In the genomic region with DNA sequence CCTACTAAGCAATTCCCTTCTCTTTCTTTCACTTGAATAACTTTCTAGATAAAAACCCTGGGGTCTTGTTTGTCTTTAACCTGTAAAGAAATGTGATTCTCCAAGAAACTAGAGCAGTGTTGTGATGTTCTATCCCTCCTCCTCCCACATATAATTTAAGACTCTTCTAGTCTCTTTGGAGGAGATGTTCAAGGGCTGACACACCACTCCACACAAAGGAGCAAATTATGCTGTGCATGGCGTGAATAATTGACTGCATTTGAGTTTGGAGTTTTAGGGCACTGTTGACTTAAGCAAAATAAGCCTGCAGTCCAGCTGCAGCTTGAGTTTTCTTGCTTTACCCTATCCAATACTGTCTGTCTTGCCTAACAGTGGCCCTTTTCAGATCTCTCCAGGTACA, we compare ENCODE assay signal across 16 cellular contexts.
A peak's percentile ranks its signal among the peaks of the same experiment; 100 is the strongest.
DNase-seq lines count a peak whose midpoint lies in the region; TF ChIP-seq lines count a peak whose summit lies in the region.
"Had no signal": no experiment of that assay in that cellular context is flagged by ENCODE, and none has a peak within 500 bp of the region (broad histone marks: within the 10 kb centered on the region; RNA-seq: fewer than 3 reads in every experiment).

No MANE protein-coding gene starts in this region.

- DNase-seq in DMS79 (lab: John Stamatoyannopoulos, UW) (peak; percentile 83), NCI-H1417 treated with DMSO at 0.1 percent for 48 hours (lab: John Stamatoyannopoulos, UW) (peak; percentile 21), NCI-H526 treated with DMSO at 0.1 percent for 48 hours (lab: John Stamatoyannopoulos, UW) (peak; percentile 39), suprapubic skin (ENCODE audit: low spot score in 2 of 2) (no peak), T-helper 9 cell (no peak)
- no peak for DNase-seq in activated naive CD4-positive, alpha-beta T cell (lab: John Stamatoyannopoulos, UW)
- DNase-seq: CD8-positive, alpha-beta memory T cell; DND-41; NCI-H1092 treated with DMSO at 0.1 percent for 48 hours; NCI-H1930; NCI-H2171; NCI-H510A; Peyer's patch had no signal

- H3K27me3 ChIP-seq in suprapubic skin: no peaks in the 10 kb centered on the region
- H3K27me3 ChIP-seq: Peyer's patch had no signal

- H3K4me1 Mint-ChIP-seq in nephron: peaks cover 7% of the 10 kb centered on the region
- H3K4me1 Mint-ChIP-seq: CD8-positive, alpha-beta memory T cell had no signal

- H3K4me3 Mint-ChIP-seq in nephron: no peak overlapping the region
- H3K4me3 Mint-ChIP-seq: CD8-positive, alpha-beta memory T cell had no signal

- peaks cover 5% of the 10 kb centered on the region for H3K36me3 Mint-ChIP-seq in nephron (ENCODE audit: low read depth)
- H3K36me3 Mint-ChIP-seq: CD8-positive, alpha-beta memory T cell had no signal

- H3K36me3 ChIP-seq in suprapubic skin: no peaks in the 10 kb centered on the region
- H3K36me3 ChIP-seq: BLaER1 treated with 17β-estradiol and CSF1 and Interleukin-3, amounts not matched to agents 10 nM and 100 nM; Peyer's patch had no signal

- no peak for TF ChIP-seq EP300 in suprapubic skin (IDR thresholded peaks at IDR 0.05)

- no peak overlapping the region for H3K4me3 ChIP-seq in suprapubic skin
- H3K4me3 ChIP-seq: BLaER1 treated with 17β-estradiol and CSF1 and Interleukin-3, amounts not matched to agents 10 nM and 100 nM; K562; Peyer's patch had no signal

- H3K27ac ChIP-seq in suprapubic skin: no peak overlapping the region
- H3K27ac ChIP-seq: BLaER1 treated with 17β-estradiol and CSF1 and Interleukin-3, amounts not matched to agents 10 nM and 100 nM; Peyer's patch had no signal

- no peak for TF ChIP-seq CTCF in nephron (IDR thresholded peaks at IDR 0.05; ENCODE audit: unreplicated experiment in 3 of 3)
- TF ChIP-seq CTCF in suprapubic skin (IDR thresholded peaks at IDR 0.05): no peak

- WGBS in suprapubic skin: 39% methylated on average over 1 of the region's 1 CpG

- H3K4me1 ChIP-seq in suprapubic skin: no peaks in the 10 kb centered on the region
- H3K4me1 ChIP-seq: Peyer's patch had no signal

- peaks cover 4% of the 10 kb centered on the region for H3K27me3 Mint-ChIP-seq in nephron (ENCODE audit: low read depth)

- TF ChIP-seq POLR2A in suprapubic skin (IDR thresholded peaks at IDR 0.05): no peak

- peak overlapping the region in 2 of 3 experiments; percentile 37 to 56 for H3K27ac Mint-ChIP-seq in nephron
- H3K27ac Mint-ChIP-seq: CD8-positive, alpha-beta memory T cell had no signal

- H3K9me3 Mint-ChIP-seq in nephron: no peaks in the 10 kb centered on the region

- H3K9me3 ChIP-seq in suprapubic skin: no peaks in the 10 kb centered on the region
- H3K9me3 ChIP-seq: Peyer's patch had no signal

Comparison
In these comparisons a context has a peak if more than half of its experiments do, and no peak if none do; other contexts are left out.
1. DNase-seq: peak in DMS79 (single experiment), NCI-H1417 treated with DMSO at 0.1 percent for 48 hours (single experiment) and NCI-H526 treated with DMSO at 0.1 percent for 48 hours (single experiment); none in suprapubic skin (0 of 2), T-helper 9 cell (single experiment) and activated naive CD4-positive, alpha-beta T cell (0 of 4).